In the genomic region with DNA sequence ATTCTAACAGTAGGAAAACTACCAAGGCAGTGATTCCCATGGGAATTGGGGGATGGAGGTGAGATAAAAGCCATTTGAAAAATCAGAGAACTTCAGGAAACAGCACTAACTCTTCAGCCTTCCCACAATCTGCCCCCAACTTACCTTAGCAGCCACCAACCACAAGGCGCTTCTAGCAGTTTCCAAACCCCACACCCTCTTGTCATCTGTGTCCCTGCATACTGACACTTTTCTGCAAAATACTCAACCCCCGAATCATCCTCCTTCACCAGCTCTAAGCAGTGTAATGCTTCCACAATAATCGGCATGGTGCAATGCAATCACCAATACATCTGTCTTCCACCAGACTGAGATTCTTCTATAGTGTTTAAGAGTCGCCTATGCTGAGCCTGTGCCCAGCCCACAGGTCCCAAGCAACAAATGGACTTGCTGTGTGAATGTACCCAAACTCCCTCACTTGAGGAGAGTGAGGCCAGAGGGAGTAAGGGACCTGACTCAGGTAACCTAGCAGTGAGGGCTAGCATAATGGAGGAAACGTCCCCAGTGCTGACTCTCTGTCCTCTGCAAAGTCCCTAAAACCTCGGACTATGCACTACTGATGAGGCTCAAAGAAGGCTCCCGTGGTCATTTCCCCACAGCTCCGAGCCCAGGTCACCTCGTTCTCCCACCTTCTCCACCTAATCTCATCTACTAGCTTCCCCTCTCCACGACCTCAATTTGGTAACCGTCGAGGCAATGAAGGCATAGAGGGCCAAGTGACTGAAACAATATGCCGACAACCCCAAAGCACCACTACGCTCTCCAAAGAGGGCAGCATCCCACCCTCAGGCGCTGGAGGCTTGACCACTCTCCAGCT, we compare ENCODE assay signal across 8 cellular contexts. TPM values are rescaled to one million over a fixed set of nuclear protein-coding genes. Genes with fewer than 3 reads are reported as not detected.
DNase-seq lines count a peak whose midpoint lies in the region; ATAC-seq and TF ChIP-seq lines count a peak whose summit lies in the region.

No MANE protein-coding gene starts in this region.

- TF ChIP-seq POLR2A in heart left ventricle (IDR thresholded peaks at IDR 0.05) (no peak), gastrocnemius medialis (IDR thresholded peaks at IDR 0.05) (no peak)

- no peaks in the 10 kb centered on the region for H3K9me3 ChIP-seq in heart left ventricle
- H3K9me3 ChIP-seq in T-helper 17 cell (ENCODE audit: control insufficient read depth, low read length, poor library complexity, severe bottlenecking), result no peaks in the 10 kb centered on the region
- no peaks in the 10 kb centered on the region for H3K9me3 ChIP-seq in gastrocnemius medialis

- H3K4me1 ChIP-seq in heart left ventricle (peaks cover 0 to 64% (median 25%) of the 10 kb centered on the region in 12 donors), gastrocnemius medialis (peaks cover 19 to 25% of the 10 kb centered on the region in 2 donors)

- H3K27ac ChIP-seq in heart left ventricle (peak overlapping the region; percentile 88 to 100 (median 95)), gastrocnemius medialis (peak overlapping the region; percentile 78 to 96 (median 92))

- 9 to 16% (median 13%) methylated on average over 11 to 15 of the region's 15 CpGs for WGBS in heart left ventricle, 4 donors

- intact Hi-C loops in heart left ventricle (cut with DNase I) (loop anchor here in 5 of 10 donors (1.0 to 10.0 kb wide), 7 partner anchors 9 to 346 kb away; partner anchors contain the start of gene CMTM4 (in 1 of the 5)), cardiac septum (cut with DNase I) (loop anchor here (1.0 to 5.0 kb wide), 3 partner anchors 9 to 343 kb away; no protein-coding TSS in a partner anchor), gastrocnemius medialis (cut with DNase I; ENCODE audit: low total_unique reads) (loop anchor here (1.0 to 2.0 kb wide), 5 partner anchors 9 to 142 kb away; partner anchors contain the start of gene CMTM4)

- DNase-seq in heart left ventricle, result no peak
- no peak for DNase-seq in cardiac septum (ENCODE audit: low spot score)
- no peak for DNase-seq in T-helper 17 cell
- no peak for DNase-seq in fibroblast of villous mesenchyme (ENCODE audit: low read depth)
- DNase-seq in gastrocnemius medialis, result no peak
- DNase-seq in stimulated activated CD4-positive, alpha-beta T cell treated with anti-CD3 and anti-CD28 coated beads, Interleukin-12 subunit alpha, Interleukin-12 subunit beta, amount 100 ng/mL, for 4 hours, result no peak
- DNase-seq in foreskin melanocyte, result no peak

- H3K36me3 Mint-ChIP-seq in T-helper 17 cell (ENCODE audit: low read depth), result peaks cover 4% of the 10 kb centered on the region

- H3K4me3 Mint-ChIP-seq in T-helper 17 cell, result peak overlapping the region; percentile 90

- in situ Hi-C loops in gastrocnemius medialis (cut with MboI; ENCODE audit: low sequenced_read_pairs in 4 of 4), result no loop called here

- peaks cover 0 to 45% (median 38%) of the 10 kb centered on the region in 9 donors for H3K36me3 ChIP-seq in heart left ventricle
- H3K36me3 ChIP-seq in gastrocnemius medialis, result peaks cover 0 to 24% of the 10 kb centered on the region in 2 donors

- H3K4me1 Mint-ChIP-seq in T-helper 17 cell, result peaks cover 31% of the 10 kb centered on the region

- peak overlapping the region; percentile 94 for H3K27ac Mint-ChIP-seq in T-helper 17 cell

- ATAC-seq in heart left ventricle (no peak), T-helper 17 cell (no peak), gastrocnemius medialis (no peak), HG02798 (IDR thresholded peaks at IDR 0.05; ENCODE audit: poor library complexity, unreplicated experiment) (no peak)

- H3K4me3 ChIP-seq in heart left ventricle (peak overlapping the region; percentile 63 to 100 (median 96)), fibroblast of villous mesenchyme (ENCODE audit: low read depth, low read length) (peak overlapping the region; percentile 66), gastrocnemius medialis (peak overlapping the region; percentile 74 to 98 (median 91))

- H3K27me3 Mint-ChIP-seq in T-helper 17 cell, result peaks cover 11% of the 10 kb centered on the region

- TF ChIP-seq CTCF in heart left ventricle (IDR thresholded peaks at IDR 0.05), result no peak
- no peak for TF ChIP-seq CTCF in fibroblast of villous mesenchyme (IDR thresholded peaks at IDR 0.05; ENCODE audit: insufficient read depth, low read depth, low read length)
- TF ChIP-seq CTCF in gastrocnemius medialis (IDR thresholded peaks at IDR 0.05 in 4 of 5, conservative IDR thresholded peaks at IDR 0.05 in 1 of 5), result no peak

- H3K27me3 ChIP-seq in heart left ventricle (no peaks in the 10 kb centered on the region), gastrocnemius medialis (no peaks in the 10 kb centered on the region)

RNA-seq across cellular contexts. Expression of gene DYNC1LI2, which starts 0.9 kb away (rescaled TPM):
- 100 to 1,000 TPM in 3 of 9 donors, 10 to 100 TPM in 6; 58.3 to 117 (median 88.6) TPM for total RNA-seq in heart left ventricle
- 10 to 100 TPM; 38.3 to 53.2 TPM for polyA plus RNA-seq in heart left ventricle
- 123 TPM for total RNA-seq in cardiac septum
- total RNA-seq in T-helper 17 cell, result 10 to 100 TPM; 77.5 to 97.1 TPM
- total RNA-seq in fibroblast of villous mesenchyme, result 146 and 147 TPM in 2 replicates
- 10 to 100 TPM; 57.4 to 80.3 (median 62.6) TPM for total RNA-seq in gastrocnemius medialis

RNA-seq across cellular contexts. Expression of gene TERB1, which starts 50.9 kb away (rescaled TPM):
- total RNA-seq in heart left ventricle, result not detected
- not detected for polyA plus RNA-seq in heart left ventricle
- not detected for total RNA-seq in cardiac septum
- under 1 TPM in 1 of 2 donors, not detected in 1; 0.40 TPM for total RNA-seq in T-helper 17 cell
- total RNA-seq in fibroblast of villous mesenchyme, result under 0.01 TPM in 1 of 2 replicates, not detected in the other
- total RNA-seq in gastrocnemius medialis, result not detected

RNA-seq across cellular contexts. Expression of gene CMTM4, which starts 54.0 kb away (rescaled TPM):
- total RNA-seq in heart left ventricle (10 to 100 TPM in 7 of 9 donors, 1 to 10 TPM in 2; 8.1 to 22.5 (median 12.2) TPM), cardiac septum (10.4 TPM), T-helper 17 cell (1 to 10 TPM; 1.1 to 1.5 TPM), fibroblast of villous mesenchyme (20.7 and 22.5 TPM in 2 replicates), gastrocnemius medialis (10 to 100 TPM in 1 of 4 donors, 1 to 10 TPM in 3; 5.7 to 15.0 (median 7.2) TPM)
- 10 to 100 TPM in 1 of 2 donors, 1 to 10 TPM in 1; 4.5 to 13.8 TPM for polyA plus RNA-seq in heart left ventricle
